In the genomic region with DNA sequence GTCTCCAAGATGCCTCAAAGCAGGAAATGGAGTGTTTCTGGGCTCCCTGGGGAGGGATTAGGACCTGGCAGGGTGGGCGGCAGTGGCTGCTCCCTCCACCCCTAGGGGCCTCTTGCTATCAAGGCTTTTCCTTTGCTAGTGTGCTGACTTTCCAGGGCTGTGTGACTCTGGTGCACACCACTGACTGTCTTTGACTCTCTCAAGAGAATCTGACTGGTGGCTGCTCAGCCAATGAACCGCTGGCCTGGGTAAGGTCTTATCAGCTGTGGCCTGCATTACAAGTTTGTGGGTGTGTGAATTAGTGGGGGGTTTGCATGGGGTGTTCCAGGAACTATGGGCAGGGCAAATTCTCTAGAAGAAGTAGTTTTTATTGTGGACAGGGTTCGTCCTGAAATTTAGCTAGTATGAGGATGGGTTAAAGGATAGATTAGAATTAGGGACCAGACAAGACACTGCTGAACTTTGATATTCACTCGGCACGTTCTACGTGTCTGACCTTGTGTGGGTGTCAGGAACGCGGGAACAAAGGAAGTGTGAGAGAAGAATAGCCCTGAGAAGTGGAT, we compare ENCODE assay signal across 17 cellular contexts. TPM values are rescaled to one million over a fixed set of nuclear protein-coding genes. Genes with fewer than 3 reads are reported as not detected.
DNase-seq lines count a peak whose midpoint lies in the region; ATAC-seq and TF ChIP-seq lines count a peak whose summit lies in the region.
"Had no signal": no experiment of that assay in that cellular context is flagged by ENCODE, and none has a peak within 500 bp of the region (broad histone marks: within the 10 kb centered on the region; RNA-seq: fewer than 3 reads in every experiment).

No MANE protein-coding gene starts in this region.

- H3K4me3 Mint-ChIP-seq in activated T-helper 2 cell treated with anti-CD3 and anti-CD28 coated beads, Interferon-gamma antibody, Interleukin-2, Interleukin-4, amounts not matched to agents 10 μg/mL and 5 μg/mL and 100 μg/mL, durations not matched to agents 14 hours and 24 hours and 36 hours (ENCODE audit: low read depth), result no peak overlapping the region
- H3K4me3 Mint-ChIP-seq: B cell; natural killer cell treated with Interleukin-12 subunit alpha and Interleukin-12 subunit beta and Interleukin-15 and Interleukin-18, amount 100 ng/mL, for 72 hours had no signal

- H3K27me3 Mint-ChIP-seq in activated T-helper 2 cell treated with anti-CD3 and anti-CD28 coated beads, Interferon-gamma antibody, Interleukin-2, Interleukin-4, amounts not matched to agents 10 μg/mL and 5 μg/mL and 100 μg/mL, durations not matched to agents 14 hours and 24 hours and 36 hours (ENCODE audit: low read depth), result no peaks in the 10 kb centered on the region
- H3K27me3 Mint-ChIP-seq: B cell; natural killer cell treated with Interleukin-12 subunit alpha and Interleukin-12 subunit beta and Interleukin-15 and Interleukin-18, amount 100 ng/mL, for 72 hours had no signal

- H3K4me1 Mint-ChIP-seq in activated T-helper 2 cell treated with anti-CD3 and anti-CD28 coated beads, Interferon-gamma antibody, Interleukin-2, Interleukin-4, amounts not matched to agents 10 μg/mL and 5 μg/mL and 100 μg/mL, durations not matched to agents 14 hours and 24 hours and 36 hours (ENCODE audit: low read depth), result peaks cover 54% of the 10 kb centered on the region

- H3K4me1 ChIP-seq in BLaER1 treated with 17β-estradiol and CSF1 and Interleukin-3, amounts not matched to agents 10 nM and 100 nM, result peaks cover 16 to 33% (median 28%) of the 10 kb centered on the region in 10 experiments
- peaks cover 22% of the 10 kb centered on the region for H3K4me1 ChIP-seq in PC-9 (replicated peaks; ENCODE audit: insufficient read depth)

- H3K9me3 ChIP-seq in BLaER1 treated with 17β-estradiol and CSF1 and Interleukin-3, amounts not matched to agents 10 nM and 100 nM (replicated peaks in 1 of 11), result no peaks in the 10 kb centered on the region
- no peaks in the 10 kb centered on the region for H3K9me3 ChIP-seq in PC-9 (ENCODE audit: insufficient read depth, low read depth)
- H3K9me3 ChIP-seq: HAP-1 had no signal

- H3K9me2 ChIP-seq in PC-9 (ENCODE audit: insufficient read depth), result no peaks in the 10 kb centered on the region

- peak overlapping the region; percentile 1 for H3K27ac Mint-ChIP-seq in activated T-helper 2 cell treated with anti-CD3 and anti-CD28 coated beads, Interferon-gamma antibody, Interleukin-2, Interleukin-4, amounts not matched to agents 10 μg/mL and 5 μg/mL and 100 μg/mL, durations not matched to agents 14 hours and 24 hours and 36 hours
- H3K27ac Mint-ChIP-seq: B cell had no signal

- H2AFZ ChIP-seq in PC-9, result no peak overlapping the region

- POLR2A ChIA-PET in PC-9 (lab: Charles Lee; ENCODE audit: unreplicated experiment), result no interaction called here

- DNase-seq in NB4 (ENCODE audit: low read depth) (peak; percentile 52), iPS-NIHi11 (ENCODE audit: low spot score) (peak; percentile 45), NCI-H526 (lab: John Stamatoyannopoulos, UW) (no peak), PC-9 (no peak), KG1 (lab: John Stamatoyannopoulos, UW) (no peak)
- no peak for DNase-seq in activated T-helper 2 cell treated with anti-CD3 and anti-CD28 coated beads, Interferon-gamma antibody, Interleukin-2, Interleukin-4, amounts not matched to agents 10 μg/mL and 5 μg/mL and 100 μg/mL, durations not matched to agents 14 hours and 24 hours and 36 hours (ENCODE audit: low spot score)
- DNase-seq: effector memory CD4-positive, alpha-beta T cell; NCI-H1092; SIG-M5 had no signal

- peaks cover 28% of the 10 kb centered on the region for H3K36me3 Mint-ChIP-seq in activated T-helper 2 cell treated with anti-CD3 and anti-CD28 coated beads, Interferon-gamma antibody, Interleukin-2, Interleukin-4, amounts not matched to agents 10 μg/mL and 5 μg/mL and 100 μg/mL, durations not matched to agents 14 hours and 24 hours and 36 hours (ENCODE audit: low read depth)
- H3K36me3 Mint-ChIP-seq: natural killer cell treated with Interleukin-12 subunit alpha and Interleukin-12 subunit beta and Interleukin-15 and Interleukin-18, amount 100 ng/mL, for 72 hours had no signal

- H3K9ac ChIP-seq in BLaER1 treated with 17β-estradiol and CSF1 and Interleukin-3, amounts not matched to agents 10 nM and 100 nM, result no peak overlapping the region

- no TSS peak for BruUV-seq in PC-9 (replicated peaks; lab: Mats Ljungman, UMichigan)

- intact Hi-C loops in activated T-helper 2 cell treated with anti-CD3 and anti-CD28 coated beads, Interferon-gamma antibody, Interleukin-2, Interleukin-4, amounts not matched to agents 10 μg/mL and 5 μg/mL and 100 μg/mL, durations not matched to agents 14 hours and 24 hours and 36 hours (cut with micrococcal nuclease), result loop anchor here (10.0 kb wide), 2 partner anchors 351 to 1461 kb away; a partner anchor contains a TSS
- intact Hi-C loops in PC-9 (cut with micrococcal nuclease; ENCODE audit: unreplicated experiment), result no loop called here

- peak overlapping the region in 9 of 11 experiments; percentile 0 to 54 (median 27); a peak in 13 of 22 replicates for H3K4me2 ChIP-seq in BLaER1 treated with 17β-estradiol and CSF1 and Interleukin-3, amounts not matched to agents 10 nM and 100 nM
- H3K4me2 ChIP-seq in PC-9, result no peak overlapping the region

- H3K27me3 ChIP-seq in BLaER1 treated with 17β-estradiol and CSF1 and Interleukin-3, amounts not matched to agents 10 nM and 100 nM, result no peaks in the 10 kb centered on the region
- no peaks in the 10 kb centered on the region for H3K27me3 ChIP-seq in PC-9 (ENCODE audit: insufficient read depth, low read depth)

- no peaks in the 10 kb centered on the region for H4K20me1 ChIP-seq in BLaER1 treated with 17β-estradiol and CSF1 and Interleukin-3, amounts not matched to agents 10 nM and 100 nM
- no peaks in the 10 kb centered on the region for H4K20me1 ChIP-seq in PC-9 (ENCODE audit: insufficient read depth)

- CTCF ChIA-PET in PC-9 (lab: Charles Lee), result no interaction called here

- no peak overlapping the region for H3K27ac ChIP-seq in BLaER1 treated with 17β-estradiol and CSF1 and Interleukin-3, amounts not matched to agents 10 nM and 100 nM
- H3K27ac ChIP-seq in PC-9, result no peak overlapping the region

- H3K36me3 ChIP-seq in BLaER1 treated with 17β-estradiol and CSF1 and Interleukin-3, amounts not matched to agents 10 nM and 100 nM, result no peaks in the 10 kb centered on the region
- no peaks in the 10 kb centered on the region for H3K36me3 ChIP-seq in PC-9 (ENCODE audit: low read depth)
- H3K36me3 ChIP-seq: HAP-1 had no signal

- H3F3A ChIP-seq in PC-9 (ENCODE audit: insufficient read depth, low read depth), result peaks cover 6% of the 10 kb centered on the region; the same call in 1 of the 2 replicates

- ATAC-seq in HG02981 (IDR thresholded peaks at IDR 0.05; ENCODE audit: unreplicated experiment), result no peak

- no peaks in the 10 kb centered on the region for H3K9me3 Mint-ChIP-seq in activated T-helper 2 cell treated with anti-CD3 and anti-CD28 coated beads, Interferon-gamma antibody, Interleukin-2, Interleukin-4, amounts not matched to agents 10 μg/mL and 5 μg/mL and 100 μg/mL, durations not matched to agents 14 hours and 24 hours and 36 hours
- H3K9me3 Mint-ChIP-seq: natural killer cell treated with Interleukin-12 subunit alpha and Interleukin-12 subunit beta and Interleukin-15 and Interleukin-18, amount 100 ng/mL, for 72 hours had no signal

- H3K4me3 ChIP-seq in BLaER1 treated with 17β-estradiol and CSF1 and Interleukin-3, amounts not matched to agents 10 nM and 100 nM, result no peak overlapping the region
- no peak overlapping the region for H3K4me3 ChIP-seq in NB4 (ENCODE audit: low read depth, low read length)
- no peak overlapping the region for H3K4me3 ChIP-seq in PC-9
- H3K4me3 ChIP-seq: HAP-1 had no signal

- no peak for TF ChIP-seq POLR2A in NB4 (IDR thresholded peaks at IDR 0.05; ENCODE audit: extremely low read depth, insufficient read length)

- no peak for TF ChIP-seq CTCF in NB4 (IDR thresholded peaks at IDR 0.05; ENCODE audit: low read depth, low read length)
- no peak for TF ChIP-seq CTCF in PC-9 (conservative IDR thresholded peaks at IDR 0.05)

- H3K79me2 ChIP-seq in PC-9 (ENCODE audit: low read depth), result no peaks in the 10 kb centered on the region

RNA-seq across cellular contexts. Expression of a gene that starts 29.5 kb away (rescaled TPM):
- total RNA-seq in activated T-helper 2 cell treated with anti-CD3 and anti-CD28 coated beads, Interferon-gamma antibody, Interleukin-2, Interleukin-4, amounts not matched to agents 10 μg/mL and 5 μg/mL and 100 μg/mL, durations not matched to agents 14 hours and 24 hours and 36 hours, result 108 and 116 TPM in 2 replicates
- total RNA-seq in PC-9 (2021), result 19.4 and 20.3 TPM in 2 replicates

RNA-seq across cellular contexts. Expression of a gene that starts 29.7 kb away (rescaled TPM):
- total RNA-seq in activated T-helper 2 cell treated with anti-CD3 and anti-CD28 coated beads, Interferon-gamma antibody, Interleukin-2, Interleukin-4, amounts not matched to agents 10 μg/mL and 5 μg/mL and 100 μg/mL, durations not matched to agents 14 hours and 24 hours and 36 hours, result 0.21 and 0.39 TPM in 2 replicates
- total RNA-seq in PC-9 (2021), result not detected in 2 replicates
- total RNA-seq: HT-29, left lobe of liver, subcutaneous adipose tissue had no signal

Comparison
In these comparisons a context has a peak if more than half of its experiments do, and no peak if none do; other contexts are left out.
1. DNase-seq: peak in NB4 (single experiment) and iPS-NIHi11 (single experiment); none in activated T-helper 2 cell treated with anti-CD3 and anti-CD28 coated beads, Interferon-gamma antibody, Interleukin-2, Interleukin-4, amounts not matched to agents 10 μg/mL and 5 μg/mL and 100 μg/mL, durations not matched to agents 14 hours and 24 hours and 36 hours (single experiment), NCI-H526 (0 of 2), PC-9 (0 of 2) and KG1 (single experiment).